Comparison of ENCODE assay signal across 15 cellular contexts in genomic region chr10:69804775-69805174, GRCh38. TPM values are rescaled to one million over a fixed set of nuclear protein-coding genes. Genes with fewer than 3 reads are reported as not detected.
DNase-seq lines count a peak whose midpoint lies in the region; ATAC-seq and TF ChIP-seq lines count a peak whose summit lies in the region.
"Had no signal": no experiment of that assay in that cellular context is flagged by ENCODE, and none has a peak within 500 bp of the region (broad histone marks: within the 10 kb centered on the region; RNA-seq: fewer than 3 reads in every experiment).

No MANE protein-coding gene starts in this region.

- H3K9me3 ChIP-seq in IMR-90 (ENCODE audit: control insufficient read depth, insufficient read depth, low read length) (no peaks in the 10 kb centered on the region), mesenchymal stem cell (ENCODE audit: control insufficient read depth, low read length) (no peaks in the 10 kb centered on the region), spleen (no peaks in the 10 kb centered on the region)
- H3K9me3 ChIP-seq: BE2C had no signal

- H3K36me3 ChIP-seq in IMR-90 (ENCODE audit: control insufficient read depth, insufficient read depth, low read length) = no peaks in the 10 kb centered on the region
- H3K36me3 ChIP-seq in mesenchymal stem cell (ENCODE audit: control insufficient read depth in 1 of 2, insufficient read depth in 2 of 2, low read depth in 1 of 2, low read length in 2 of 2) = peaks cover 0 to 14% of the 10 kb centered on the region in 2 experiments
- H3K36me3 ChIP-seq in spleen = no peaks in the 10 kb centered on the region
- H3K36me3 ChIP-seq: BE2C had no signal

- H2BK5ac ChIP-seq in IMR-90 (ENCODE audit: low read depth, low read length, poor library complexity, severe bottlenecking) (no peak overlapping the region), mesenchymal stem cell (ENCODE audit: low read depth, low read length, poor library complexity, severe bottlenecking) (no peak overlapping the region)

- H3K14ac ChIP-seq in IMR-90 (replicated peaks; ENCODE audit: low read depth, low read length) = peak overlapping the region; percentile 12; the same call in 1 of the 2 replicates
- H3K14ac ChIP-seq in mesenchymal stem cell (ENCODE audit: low read length in 2 of 2) = no peak overlapping the region

- no peak for TF ChIP-seq CTCF in IMR-90 (conservative IDR thresholded peaks at IDR 0.05; ENCODE audit: low read depth, low read length)
- TF ChIP-seq CTCF in astrocyte of the spinal cord (IDR thresholded peaks at IDR 0.05; ENCODE audit: low read depth, low read length) = no peak
- no peak for TF ChIP-seq CTCF in spleen (IDR thresholded peaks at IDR 0.05 in 8 of 11, conservative IDR thresholded peaks at IDR 0.05 in 3 of 11)

- H3K4me1 ChIP-seq in IMR-90 (ENCODE audit: control insufficient read depth, insufficient read depth, low read length) = peaks cover 27% of the 10 kb centered on the region
- H3K4me1 ChIP-seq in mesenchymal stem cell (ENCODE audit: control insufficient read depth, insufficient read depth, low read depth, low read length) = peaks cover 37% of the 10 kb centered on the region
- H3K4me1 ChIP-seq in spleen = peaks cover 8 to 35% (median 27%) of the 10 kb centered on the region in 6 donors
- H3K4me1 ChIP-seq: BE2C had no signal

- TF ChIP-seq POLR2A in IMR-90 (IDR thresholded peaks at IDR 0.05; ENCODE audit: low read depth, low read length) (no peak), spleen (IDR thresholded peaks at IDR 0.05) (no peak)

- no peak overlapping the region for H2AK9ac ChIP-seq in IMR-90 (replicated peaks; ENCODE audit: low read depth, low read length, poor library complexity)

- WGBS in IMR-90 (ENCODE audit: extremely low coverage in 2 of 2, insufficient read length in 1 of 2), 2 experiments = 67% methylated on average over 5 of the region's 6 CpGs; no CpG with 5 or more reads in 1 of the 2 experiments
- WGBS in mesenchymal stem cell = 95% methylated on average over 6 of the region's 6 CpGs
- WGBS in spleen, 5 donors = 87 to 94% (median 89%) methylated on average over 6 of the region's 6 CpGs

- peak overlapping the region; percentile 70; the same call in 1 of the 2 replicates for H3K4ac ChIP-seq in IMR-90 (ENCODE audit: low read depth, low read length)
- H3K4ac ChIP-seq in mesenchymal stem cell (ENCODE audit: low read depth in 1 of 2, low read length in 2 of 2) = no peak overlapping the region

- no peak overlapping the region for H2BK12ac ChIP-seq in mesenchymal stem cell (ENCODE audit: low read length in 2 of 2)

- H3K79me1 ChIP-seq in IMR-90 (ENCODE audit: low read depth in 1 of 2, low read length in 2 of 2) (peaks cover 27 to 73% of the 10 kb centered on the region in 2 experiments), mesenchymal stem cell (replicated peaks; ENCODE audit: low read length, poor library complexity, severe bottlenecking) (peaks cover 8% of the 10 kb centered on the region)

- no peak overlapping the region for H4K8ac ChIP-seq in IMR-90 (ENCODE audit: low read depth in 2 of 2, low read length in 2 of 2)
- no peak overlapping the region for H4K8ac ChIP-seq in mesenchymal stem cell (ENCODE audit: low read length)

- TF ChIP-seq RAD21 in IMR-90 (IDR thresholded peaks at IDR 0.05; ENCODE audit: low read length) = no peak

- DNase-seq in IMR-90 (no peak), astrocyte of the spinal cord (ENCODE audit: low read depth, low spot score) (no peak), mesenchymal stem cell (no peak), spleen (peak; percentile 37), occipital lobe (lab: John Stamatoyannopoulos, UW) (no peak), NCI-H2107 (lab: John Stamatoyannopoulos, UW) (no peak), AG08396 (ENCODE audit: low spot score) (no peak)
- DNase-seq: BE2C; CD4-positive, alpha-beta memory T cell; DMS79 treated with DMSO at 0.1 percent for 48 hours; EL; GOT3; H9 had no signal

- H2AFZ ChIP-seq in IMR-90 (replicated peaks; ENCODE audit: low read length, poor library complexity) (no peak overlapping the region), mesenchymal stem cell (ENCODE audit: low read depth, low read length) (no peak overlapping the region)

- no peak overlapping the region for H4K5ac ChIP-seq in IMR-90 (ENCODE audit: low read depth, low read length)

- H3K4me2 ChIP-seq in IMR-90 (ENCODE audit: low read depth, low read length) (no peak overlapping the region), mesenchymal stem cell (ENCODE audit: low read length, poor library complexity, severe bottlenecking) (no peak overlapping the region)

- BruUV-seq in IMR-90 (replicated peaks; lab: Mats Ljungman, UMichigan) = no TSS peak

- ATAC-seq in IMR-90 (ENCODE audit: low read depth) = no peak

- H3K18ac ChIP-seq in IMR-90 (ENCODE audit: low read depth, low read length) = no peak overlapping the region
- H3K18ac ChIP-seq in mesenchymal stem cell (ENCODE audit: low read depth in 1 of 2, low read length in 2 of 2) = no peak overlapping the region

- H3K23ac ChIP-seq in IMR-90 (ENCODE audit: low read depth, low read length) (0 out of 2 replicates have a peak overlapping the region, but pooled peaks have one; percentile 24), mesenchymal stem cell (ENCODE audit: low read length in 2 of 2) (no peak overlapping the region)

- intact Hi-C loops in IMR-90 (cut with micrococcal nuclease) = loop anchor here (5.0 to 10.0 kb wide), 3 partner anchors 63 to 340 kb away; partner anchors contain the start of gene TYSND1
- intact Hi-C loops in spleen (cut with DNase I; ENCODE audit: low total_unique reads) = loop anchor here (10.0 kb wide), 1 partner anchor 110 kb away; no protein-coding TSS in a partner anchor

- 0 out of 2 replicates have a peak, but pooled peaks cover 8% of the 10 kb centered on the region for H4K20me1 ChIP-seq in IMR-90 (ENCODE audit: insufficient read depth, low read length)

- no peaks in the 10 kb centered on the region for H3K27me3 ChIP-seq in IMR-90 (ENCODE audit: control insufficient read depth, insufficient read depth, low read length)
- H3K27me3 ChIP-seq in mesenchymal stem cell (ENCODE audit: control insufficient read depth in 1 of 2, insufficient read depth in 1 of 2, low read length in 2 of 2) = no peaks in the 10 kb centered on the region
- peaks cover 0 to 47% (median 27%) of the 10 kb centered on the region in 7 donors for H3K27me3 ChIP-seq in spleen (replicated peaks in 1 of 7)

- H3K9me1 ChIP-seq in IMR-90 (ENCODE audit: insufficient read depth, low read length) = peaks cover 32% of the 10 kb centered on the region

- H3K56ac ChIP-seq in IMR-90 (ENCODE audit: extremely low read depth, insufficient read depth, low read length) = no peak overlapping the region

- H4K91ac ChIP-seq in IMR-90 (ENCODE audit: insufficient read depth, low read depth, low read length) = peak overlapping the region; percentile 46; the same call in 1 of the 2 replicates
- H4K91ac ChIP-seq in mesenchymal stem cell (ENCODE audit: low read length) = no peak overlapping the region

- H2BK15ac ChIP-seq in IMR-90 (ENCODE audit: low read depth, low read length) = no peak overlapping the region; the same call in 2 of the 3 replicates
- no peak overlapping the region for H2BK15ac ChIP-seq in mesenchymal stem cell (ENCODE audit: low read depth, poor library complexity, severe bottlenecking)

- CTCF ChIA-PET in IMR-90 (lab: Yijun Ruan, JAX) = interaction anchor here (0.6 kb wide), 2 partner anchors 155 to 277 kb away, joined by 3 to 4 read pairs; no protein-coding TSS in a partner anchor

- POLR2A ChIA-PET in IMR-90 (lab: Charles Lee; ENCODE audit: unreplicated experiment) = interaction anchor here (0.6 kb wide), 1 partner anchor 158 kb away, joined by 5 read pairs; no protein-coding TSS in a partner anchor

- peak overlapping the region; percentile 50; the same call in 1 of the 2 replicates for H2BK20ac ChIP-seq in IMR-90 (ENCODE audit: low read depth, low read length)

- in situ Hi-C loops in IMR-90 (cut with MboI; ENCODE audit: low sequenced_read_pairs) = loop anchor here (10.0 kb wide), 1 partner anchor 160 kb away; no protein-coding TSS in a partner anchor
- in situ Hi-C loops in astrocyte of the spinal cord (cut with HindIII; ENCODE audit: low sequenced_read_pairs) = no loop called here

- H2AK5ac ChIP-seq in IMR-90 (ENCODE audit: low read depth, low read length) (peak overlapping the region; percentile 15; the same call in 1 of the 2 replicates), mesenchymal stem cell (ENCODE audit: low read length, severe bottlenecking) (peak overlapping the region; percentile 27)

- H3K27ac ChIP-seq in IMR-90 (ENCODE audit: insufficient read depth, low read length) (no peak overlapping the region), mesenchymal stem cell (ENCODE audit: low read length, poor library complexity, severe bottlenecking) (no peak overlapping the region), spleen (no peak overlapping the region)
- H3K27ac ChIP-seq: C4-2B, HL-60 had no signal

- H3K4me3 ChIP-seq in IMR-90 (ENCODE audit: insufficient read depth, low read depth, low read length) (no peak overlapping the region), astrocyte of the spinal cord (ENCODE audit: low read depth, low read length) (peak overlapping the region; percentile 96), mesenchymal stem cell (ENCODE audit: insufficient read depth in 1 of 2, low read depth in 1 of 2, low read length in 2 of 2) (no peak overlapping the region), spleen (no peak overlapping the region)

- H3K9ac ChIP-seq in IMR-90 (ENCODE audit: low read depth, low read length) (no peak overlapping the region), mesenchymal stem cell (ENCODE audit: low read length) (no peak overlapping the region)

- dilution Hi-C loops in IMR-90 (cut with HindIII; ENCODE audit: low sequenced_read_pairs, unreplicated experiment) = no loop called here

- H2BK120ac ChIP-seq in IMR-90 (ENCODE audit: low read depth, low read length) (peak overlapping the region; percentile 64; the same call in 1 of the 2 replicates), mesenchymal stem cell (ENCODE audit: low read depth, low read length) (no peak overlapping the region)

TF ChIP-seq in IMR-90, 13 proteins besides CTCF, POLR2A, EP300 and RAD21 (continues in another document):
- TF ChIP-seq USF2 (IDR thresholded peaks at IDR 0.05; ENCODE audit: low read depth, low read length) = no peak

RNA-seq across cellular contexts. Expression of gene COL13A1, which starts 3.1 kb away (rescaled TPM):
- total RNA-seq in IMR-90 (2012; rRNA removed) (10.8 and 12.2 TPM in 2 replicates), spleen (10 to 100 TPM in 3 of 7 donors, 1 to 10 TPM in 4; 4.5 to 16.1 (median 8.6) TPM), occipital lobe (1.7 TPM)
- polyA plus RNA-seq in IMR-90 (2012; rRNA removed) (31.3 and 32.0 TPM in 2 replicates), spleen (10 to 100 TPM in 2 of 3 donors, 1 to 10 TPM in 1; 4.1 to 13.7 (median 10.4) TPM)
- 19.3 and 25.7 TPM in 2 replicates for polyA plus RNA-seq in IMR-90 (2012; cell fraction: cytosol; rRNA removed)
- 64.7 and 77.6 TPM in 2 replicates for polyA plus RNA-seq in IMR-90 (2012; cell fraction: nucleus; rRNA removed; ENCODE audit: low replicate concordance)
- 11.4 TPM for polyA plus RNA-seq in mesenchymal stem cell (2013, experiment 1 of 2)
- 11.1 TPM for polyA plus RNA-seq in mesenchymal stem cell (2013, experiment 2 of 2)
- total RNA-seq: CD4-positive, alpha-beta memory T cell had no signal
- polyA plus RNA-seq: CD4-positive, alpha-beta memory T cell had no signal
